30 cellular contexts compared by ENCODE assay signal in genomic region chr18:2123077-2123476, GRCh38.
"Had no signal": no experiment of that assay in that cellular context is flagged by ENCODE, and none has a peak within 500 bp of the region (broad histone marks: within the 10 kb centered on the region; RNA-seq: fewer than 3 reads in every experiment).

No MANE protein-coding gene starts in this region.

- H3K27ac Mint-ChIP-seq: dendritic cell treated with granulocyte-macrophage colony-stimulating factor and Interleukin-4, amounts not matched to agents 40 ng/mL and 50 ng/mL, for 4 days; effector memory CD8-positive, alpha-beta T cell; endodermal cell had no signal

- H3K79me2 ChIP-seq: hepatocyte had no signal

- ATAC-seq: effector memory CD8-positive, alpha-beta T cell; esophagus mucosa; foreskin keratinocyte; gastrocnemius medialis; gastroesophageal sphincter; heart left ventricle; heart right ventricle had no signal

- H3K4me2 ChIP-seq: hepatocyte had no signal

- H3K4me3 Mint-ChIP-seq: dendritic cell treated with granulocyte-macrophage colony-stimulating factor and Interleukin-4, amounts not matched to agents 40 ng/mL and 50 ng/mL, for 4 days; effector memory CD8-positive, alpha-beta T cell; endodermal cell had no signal

- H3K9me3 Mint-ChIP-seq: dendritic cell treated with granulocyte-macrophage colony-stimulating factor and Interleukin-4, amounts not matched to agents 40 ng/mL and 50 ng/mL, for 4 days; endodermal cell had no signal

- H3K36me3 ChIP-seq: colonic mucosa, esophagus muscularis mucosa, esophagus squamous epithelium, gastrocnemius medialis, gastroesophageal sphincter, heart left ventricle, heart right ventricle had no signal

- H3K9me3 ChIP-seq: colonic mucosa, esophagus muscularis mucosa, esophagus squamous epithelium, gastrocnemius medialis, gastroesophageal sphincter, heart left ventricle, heart right ventricle had no signal

- H3K4me1 ChIP-seq: colonic mucosa, esophagus muscularis mucosa, esophagus squamous epithelium, foreskin keratinocyte, gastrocnemius medialis, gastroesophageal sphincter, heart left ventricle, heart right ventricle had no signal

- DNase-seq: colonic mucosa; cortex of kidney; dermis blood vessel endothelial cell; dorsolateral prefrontal cortex; effector CD4-positive, alpha-beta T cell; effector CD8-positive, alpha-beta T cell; effector memory CD4-positive, alpha-beta T cell; effector memory CD8-positive, alpha-beta T cell; endodermal cell; erythroblast; esophagus squamous epithelium; foreskin fibroblast; foreskin keratinocyte; foreskin melanocyte; gastrocnemius medialis; glutamatergic neuron; head of caudate nucleus; heart left ventricle; heart right ventricle had no signal

- H3K27ac ChIP-seq: colonic mucosa, coronary artery, epithelial cell of prostate, esophagus muscularis mucosa, esophagus squamous epithelium, foreskin keratinocyte, gastrocnemius medialis, gastroesophageal sphincter, heart left ventricle, heart right ventricle, hepatocyte had no signal

- FAIRE-seq: colon, endometrium, endothelial cell of umbilical vein, frontal cortex had no signal

- H3K27me3 ChIP-seq: colonic mucosa, dorsolateral prefrontal cortex, esophagus muscularis mucosa, esophagus squamous epithelium, gastrocnemius medialis, gastroesophageal sphincter, heart right ventricle, hepatocyte had no signal

- H3K4me3 ChIP-seq: colonic mucosa, coronary artery, dorsolateral prefrontal cortex, esophagus muscularis mucosa, esophagus squamous epithelium, gastrocnemius medialis, gastroesophageal sphincter, heart left ventricle, heart right ventricle, hepatocyte had no signal

- H2AFZ ChIP-seq: hepatocyte had no signal
